Comparison of ENCODE assay signal across 19 cellular contexts in genomic region chr14:68541128-68541896, GRCh38.
DNase-seq lines count a peak whose midpoint lies in the region; ATAC-seq, FAIRE-seq and TF ChIP-seq lines count a peak whose summit lies in the region.
"Had no signal": no experiment of that assay in that cellular context is flagged by ENCODE, and none has a peak within 500 bp of the region (broad histone marks: within the 10 kb centered on the region; RNA-seq: fewer than 3 reads in every experiment).

No MANE protein-coding gene starts in this region.

- no peak overlapping the region for H3K9ac ChIP-seq in rectal smooth muscle tissue (ENCODE audit: low read length)

- ATAC-seq in A549 (no peak), GM21526 (IDR thresholded peaks at IDR 0.05; ENCODE audit: low FRiP score, unreplicated experiment) (no peak)
- ATAC-seq: activated CD4-positive, CD25-positive, alpha-beta regulatory T cell treated with anti-CD3 and anti-CD28 coated beads, Interleukin-2, amount 50 U/mL, for 24 hours; activated T-cell treated with anti-CD3 and anti-CD28 coated beads, Interleukin-2, amount 50 U/mL, for 4 hours; GM23338; stimulated activated naive B cell treated with anti-CD40 and anti-IgM and Interleukin-4, amounts not matched to agents 10 μg/mL and 1 μg/mL and 100 μg/mL, for 72 hours had no signal

- no peaks in the 10 kb centered on the region for H4K20me1 ChIP-seq in hepatocyte (ENCODE audit: insufficient read depth, poor library complexity, severe bottlenecking)

- no peak for TF ChIP-seq CTCF in A549 (IDR thresholded peaks at IDR 0.05)
- TF ChIP-seq CTCF in hepatocyte (IDR thresholded peaks at IDR 0.05; ENCODE audit: poor library complexity) = no peak

- FAIRE-seq in A549 (lab: Jason Lieb, UNC) = no peak
- FAIRE-seq: A204.1, endothelial cell of umbilical vein had no signal

- H3K9me3 ChIP-seq in A549 (peaks cover 1% of the 10 kb centered on the region; the same call in 1 of the 3 replicates), hepatocyte (ENCODE audit: low read depth) (no peaks in the 10 kb centered on the region)
- H3K9me3 ChIP-seq in effector memory CD4-positive, alpha-beta T cell (ENCODE audit: control insufficient read depth, low read length) = no peaks in the 10 kb centered on the region
- H3K9me3 ChIP-seq: left ventricle myocardium inferior, neutrophil had no signal

- CTCF ChIA-PET in A549 (lab: Yijun Ruan, JAX) = interaction anchor here (0.6 kb wide), 1 partner anchor 33 kb away, joined by 3 read pairs; no protein-coding TSS in a partner anchor

- no peak for TF ChIP-seq EP300 in A549 (IDR thresholded peaks at IDR 0.05)

- H3K4me3 ChIP-seq in A549 (no peak overlapping the region), hepatocyte (no peak overlapping the region), rectal smooth muscle tissue (ENCODE audit: low read length) (peak overlapping the region; percentile 19)
- H3K4me3 ChIP-seq in effector memory CD4-positive, alpha-beta T cell (ENCODE audit: insufficient read depth, low read depth, low read length, poor library complexity, severe bottlenecking) = no peak overlapping the region
- H3K4me3 ChIP-seq: GM23338, left ventricle myocardium inferior, smooth muscle cell had no signal

- H3K36me3 ChIP-seq in hepatocyte (replicated peaks; ENCODE audit: insufficient read depth, low read depth) = no peaks in the 10 kb centered on the region
- H3K36me3 ChIP-seq in rectal smooth muscle tissue (ENCODE audit: control insufficient read depth, insufficient read depth, low read length) = no peaks in the 10 kb centered on the region
- no peaks in the 10 kb centered on the region for H3K36me3 ChIP-seq in effector memory CD4-positive, alpha-beta T cell (ENCODE audit: control insufficient read depth, insufficient read depth, low read length)
- H3K36me3 ChIP-seq: left ventricle myocardium inferior, neutrophil had no signal

- no peak for DNase-seq in A549 (ENCODE audit: low read depth in 1 of 2, low spot score in 1 of 2)
- DNase-seq in SK-N-DZ (ENCODE audit: low spot score) = peak; percentile 18
- DNase-seq in hepatocyte (ENCODE audit: low spot score) = no peak
- DNase-seq in stimulated activated naive CD4-positive, alpha-beta T cell (lab: John Stamatoyannopoulos, UW) = no peak
- DNase-seq in NCI-H1105 (lab: John Stamatoyannopoulos, UW) = no peak
- no peak for DNase-seq in effector memory CD4-positive, alpha-beta T cell
- DNase-seq: activated naive CD4-positive, alpha-beta T cell treated with Interleukin-2 at 50 U/mL for 16 hours; activated T-cell treated with anti-CD3 and anti-CD28 coated beads, Interleukin-2, amount 50 U/mL, for 4 hours; left ventricle myocardium inferior; stimulated activated naive B cell treated with anti-CD40 and anti-IgM and Interleukin-4, amounts not matched to agents 10 μg/mL and 1 μg/mL and 100 μg/mL, for 72 hours; SW 1271 had no signal

- H3K4me1 ChIP-seq in A549 = no peaks in the 10 kb centered on the region
- peaks cover 8% of the 10 kb centered on the region for H3K4me1 ChIP-seq in hepatocyte (ENCODE audit: insufficient read depth)
- H3K4me1 ChIP-seq in rectal smooth muscle tissue (ENCODE audit: control insufficient read depth, insufficient read depth, low read length) = peaks cover 34% of the 10 kb centered on the region
- no peaks in the 10 kb centered on the region for H3K4me1 ChIP-seq in effector memory CD4-positive, alpha-beta T cell (ENCODE audit: control insufficient read depth, insufficient read depth, low read length, poor library complexity, severe bottlenecking)

- H3K9me2 ChIP-seq in hepatocyte (replicated peaks; ENCODE audit: insufficient read depth) = no peaks in the 10 kb centered on the region

- POLR2A ChIA-PET in A549 (lab: Yijun Ruan, JAX) = no interaction called here

- TF ChIP-seq POLR2A in A549 (IDR thresholded peaks at IDR 0.05; ENCODE audit: low read length) = no peak

- H3K27me3 ChIP-seq in hepatocyte (no peaks in the 10 kb centered on the region), rectal smooth muscle tissue (ENCODE audit: control insufficient read depth, insufficient read depth, low read length) (peaks cover 3% of the 10 kb centered on the region)
- no peaks in the 10 kb centered on the region for H3K27me3 ChIP-seq in effector memory CD4-positive, alpha-beta T cell (replicated peaks; ENCODE audit: control insufficient read depth, insufficient read depth, low read length, poor library complexity, severe bottlenecking)
- H3K27me3 ChIP-seq: neutrophil had no signal

- WGBS in A549 (ENCODE audit: missing lambda C conversion rate) = 85% methylated on average over 4 of the region's 4 CpGs
- 80% methylated on average over 4 of the region's 4 CpGs for WGBS in hepatocyte (ENCODE audit: low lambda C conversion rate, missing lambda C conversion rate)

- H2AFZ ChIP-seq in hepatocyte = no peak overlapping the region
- H2AFZ ChIP-seq: GM23338 had no signal

- TF ChIP-seq RAD21 in A549 (conservative IDR thresholded peaks at IDR 0.05 in 1 of 2, IDR thresholded peaks at IDR 0.05 in 1 of 2) = no peak

- no peaks in the 10 kb centered on the region for H3K79me2 ChIP-seq in hepatocyte

- H3K4me2 ChIP-seq in A549 (no peak overlapping the region), hepatocyte (no peak overlapping the region)
- H3K4me2 ChIP-seq: GM23338, smooth muscle cell had no signal

- H3K27ac ChIP-seq in A549 (peak overlapping the region; percentile 33 to 58; a peak in 3 of 6 replicates), hepatocyte (peak overlapping the region; percentile 74), rectal smooth muscle tissue (ENCODE audit: low read depth, low read length) (peak overlapping the region; percentile 50)
- no peak overlapping the region for H3K27ac ChIP-seq in effector memory CD4-positive, alpha-beta T cell (ENCODE audit: insufficient read depth, low read length, poor library complexity, severe bottlenecking)
- H3K27ac ChIP-seq: neutrophil had no signal

TF ChIP-seq in A549, 52 proteins besides CTCF, POLR2A, EP300 and RAD21:
- TF ChIP-seq REST (IDR thresholded peaks at IDR 0.05) (no peak), HDAC2 (IDR thresholded peaks at IDR 0.05) (no peak), KDM1A (IDR thresholded peaks at IDR 0.05; ENCODE audit: low read depth) (no peak), NPAS2 (CRISPR knock-in tag; IDR thresholded peaks at IDR 0.05; ENCODE audit: borderline replicate concordance) (no peak), SREBF2 (IDR thresholded peaks at IDR 0.05) (no peak), CHD4 (IDR thresholded peaks at IDR 0.05; ENCODE audit: borderline replicate concordance) (no peak), ZC3H11A (IDR thresholded peaks at IDR 0.05) (no peak), RNF2 (IDR thresholded peaks at IDR 0.05; ENCODE audit: borderline replicate concordance, low read depth) (no peak), MYC (IDR thresholded peaks at IDR 0.05; ENCODE audit: borderline replicate concordance, low read length) (no peak), FOXS1 (CRISPR knock-in tag; IDR thresholded peaks at IDR 0.05) (no peak), SMC3 (IDR thresholded peaks at IDR 0.05) (no peak), HES2 (IDR thresholded peaks at IDR 0.05) (no peak), EHF (CRISPR knock-in tag; IDR thresholded peaks at IDR 0.05) (no peak), HEYL (CRISPR knock-in tag; IDR thresholded peaks at IDR 0.05) (no peak), JUN (IDR thresholded peaks at IDR 0.05) (no peak), KDM5A (IDR thresholded peaks at IDR 0.05) (no peak), GATA3 (IDR thresholded peaks at IDR 0.05; ENCODE audit: borderline replicate concordance) (no peak), FOSB (CRISPR knock-in tag; IDR thresholded peaks at IDR 0.05) (no peak), BCL3 (IDR thresholded peaks at IDR 0.05) (no peak)
